10 cellular contexts compared by ENCODE assay signal in genomic region chr15:69557340-69558137, GRCh38.
DNase-seq lines count a peak whose midpoint lies in the region; ATAC-seq, FAIRE-seq and TF ChIP-seq lines count a peak whose summit lies in the region.
"Had no signal": no experiment of that assay in that cellular context is flagged by ENCODE, and none has a peak within 500 bp of the region (broad histone marks: within the 10 kb centered on the region; RNA-seq: fewer than 3 reads in every experiment).

No MANE protein-coding gene starts in this region.

- H3K27me3 ChIP-seq in breast epithelium (no peaks in the 10 kb centered on the region), aorta (ENCODE audit: control insufficient read depth in 1 of 2, insufficient read depth in 2 of 2, low read length in 1 of 2) (no peaks in the 10 kb centered on the region)
- H3K27me3 ChIP-seq in effector memory CD4-positive, alpha-beta T cell (replicated peaks; ENCODE audit: control insufficient read depth, insufficient read depth, low read length, poor library complexity, severe bottlenecking): no peaks in the 10 kb centered on the region

- DNase-seq in MCF 10A (ENCODE audit: unreplicated experiment) (peak; percentile 95), breast epithelium (ENCODE audit: low spot score in 2 of 2) (no peak), SW480 (ENCODE audit: low spot score) (peak; percentile 95), aorta (peak in 1 of 2 donors; percentile 58), SKM-1 (lab: John Stamatoyannopoulos, UW; ENCODE audit: unreplicated experiment) (no peak)
- DNase-seq in effector memory CD4-positive, alpha-beta T cell: no peak
- DNase-seq: activated gamma-delta T cell had no signal

- no peaks in the 10 kb centered on the region for H3K36me3 Mint-ChIP-seq in MCF 10A (ENCODE audit: insufficient read depth, unreplicated experiment)

- no peaks in the 10 kb centered on the region for H3K9me3 Mint-ChIP-seq in MCF 10A (ENCODE audit: unreplicated experiment)
- H3K9me3 Mint-ChIP-seq: IgD-negative memory B cell had no signal

- H3K9me3 ChIP-seq in breast epithelium (peaks cover 3% of the 10 kb centered on the region in 2 donors), aorta (ENCODE audit: control insufficient read depth, low read length) (no peaks in the 10 kb centered on the region)
- H3K9me3 ChIP-seq in effector memory CD4-positive, alpha-beta T cell (ENCODE audit: control insufficient read depth, low read length): no peaks in the 10 kb centered on the region

- peak overlapping the region in 1 of 2 donors; percentile 49 for H3K27ac ChIP-seq in breast epithelium
- H3K27ac ChIP-seq in aorta (ENCODE audit: low read depth in 1 of 2, low read length in 2 of 2): peak overlapping the region; percentile 22 to 55
- no peak overlapping the region for H3K27ac ChIP-seq in effector memory CD4-positive, alpha-beta T cell (ENCODE audit: insufficient read depth, low read length, poor library complexity, severe bottlenecking)

- TF ChIP-seq CTCF in MCF 10A (IDR thresholded peaks at IDR 0.05; ENCODE audit: unreplicated experiment): no peak
- no peak for TF ChIP-seq CTCF in breast epithelium (IDR thresholded peaks at IDR 0.05)

- BruUV-seq in MCF 10A (replicated peaks; lab: Mats Ljungman, UMichigan): no TSS peak

- no peak for TF ChIP-seq POLR2A in breast epithelium (IDR thresholded peaks at IDR 0.05)

- CTCF ChIA-PET in MCF 10A (lab: Yijun Ruan, JAX): interaction anchor here (0.6 to 1.6 kb wide), 5 partner anchors 11 to 930 kb away, joined by 3 to 6 read pairs (median 3); no protein-coding TSS in a partner anchor

- peak; percentile 61 for ATAC-seq in aorta (ENCODE audit: low FRiP score)
- no peak for ATAC-seq in GM19023 (IDR thresholded peaks at IDR 0.05; ENCODE audit: unreplicated experiment)

- intact Hi-C loops in MCF 10A (cut with micrococcal nuclease): loop anchor here (5.0 kb wide), 1 partner anchor 80 kb away; no protein-coding TSS in a partner anchor
- intact Hi-C loops in breast epithelium (cut with DNase I; ENCODE audit: low total_unique reads): no loop called here
- intact Hi-C loops in aorta (cut with DNase I): no loop called here

- H3K4me3 ChIP-seq in breast epithelium (no peak overlapping the region), aorta (ENCODE audit: low read length in 2 of 2) (no peak overlapping the region)
- no peak overlapping the region for H3K4me3 ChIP-seq in effector memory CD4-positive, alpha-beta T cell (ENCODE audit: insufficient read depth, low read depth, low read length, poor library complexity, severe bottlenecking)

- H3K4me1 Mint-ChIP-seq in MCF 10A (ENCODE audit: insufficient read depth, unreplicated experiment): peaks cover 21% of the 10 kb centered on the region
- H3K4me1 Mint-ChIP-seq: IgD-negative memory B cell had no signal

- H3K36me3 ChIP-seq in breast epithelium: no peaks in the 10 kb centered on the region
- no peaks in the 10 kb centered on the region for H3K36me3 ChIP-seq in aorta (ENCODE audit: control insufficient read depth in 1 of 2, insufficient read depth in 2 of 2, low read length in 1 of 2)
- H3K36me3 ChIP-seq in effector memory CD4-positive, alpha-beta T cell (ENCODE audit: control insufficient read depth, insufficient read depth, low read length): no peaks in the 10 kb centered on the region

- H3K4me1 ChIP-seq in breast epithelium (no peaks in the 10 kb centered on the region), aorta (ENCODE audit: control insufficient read depth in 1 of 2, insufficient read depth in 2 of 2, low read length in 2 of 2) (no peaks in the 10 kb centered on the region)
- H3K4me1 ChIP-seq in effector memory CD4-positive, alpha-beta T cell (ENCODE audit: control insufficient read depth, insufficient read depth, low read length, poor library complexity, severe bottlenecking): no peaks in the 10 kb centered on the region

- POLR2A ChIA-PET in MCF 10A (lab: Yijun Ruan, JAX): interaction anchor here (0.6 to 2.0 kb wide), 14 partner anchors 8 to 1363 kb away, joined by 3 to 8 read pairs (median 3); partner anchors contain the start of gene TLE3

- peak overlapping the region; percentile 75 for H3K27ac Mint-ChIP-seq in MCF 10A (ENCODE audit: low read depth, unreplicated experiment)
- H3K27ac Mint-ChIP-seq: IgD-negative memory B cell had no signal

- WGBS in aorta, 2 donors: 31 to 32% methylated on average over 6 of the region's 6 CpGs

- peak; percentile 88 for FAIRE-seq in islet of Langerhans (lab: Jason Lieb, UNC)

- peak overlapping the region; percentile 35 for H3K4me3 Mint-ChIP-seq in MCF 10A (ENCODE audit: unreplicated experiment)
- H3K4me3 Mint-ChIP-seq: IgD-negative memory B cell had no signal

- H3K27me3 Mint-ChIP-seq in MCF 10A (ENCODE audit: insufficient read depth, unreplicated experiment): no peaks in the 10 kb centered on the region

Comparison
In these comparisons a context has a peak if more than half of its experiments do, and no peak if none do; other contexts are left out.
1. DNase-seq: peak in MCF 10A (single experiment) and SW480 (single experiment); none in breast epithelium (0 of 2), SKM-1 (single experiment) and effector memory CD4-positive, alpha-beta T cell (0 of 3).